8 cellular contexts compared by ENCODE assay signal in genomic region chr13:51453308-51453958, GRCh38. TPM values are rescaled to one million over a fixed set of nuclear protein-coding genes. Genes with fewer than 3 reads are reported as not detected.
DNase-seq lines count a peak whose midpoint lies in the region; ATAC-seq, FAIRE-seq and TF ChIP-seq lines count a peak whose summit lies in the region.

No MANE protein-coding gene starts in this region.

- intact Hi-C loops in Caco-2 (cut with micrococcal nuclease; ENCODE audit: unreplicated experiment) (loop anchor here (1.0 to 5.0 kb wide), 5 partner anchors 131 to 404 kb away; partner anchors contain the start of genes DHRS12 and WDFY2), heart right ventricle (cut with DNase I) (loop anchor here (1.0 to 10.0 kb wide), 14 partner anchors 129 to 351 kb away; partner anchors contain the start of genes WDFY2 (in 7 of the 10) and DHRS12 (in 3 of the 10))

- BruUV-seq in Caco-2 (replicated peaks; lab: Mats Ljungman, UMichigan) = no TSS peak

- CTCF ChIA-PET in Caco-2 (lab: Charles Lee) = interaction anchor here (0.6 to 2.6 kb wide), 6 partner anchors 18 to 344 kb away, joined by 3 to 11 read pairs (median 3); no protein-coding TSS in a partner anchor

- TF ChIP-seq CTCF in Caco-2 (IDR thresholded peaks at IDR 0.05; ENCODE audit: insufficient read depth in 1 of 2, low read depth in 1 of 2, low read length in 1 of 2, severe bottlenecking in 1 of 2, unreplicated experiment in 1 of 2) = no peak
- no peak for TF ChIP-seq CTCF in HL-60 (IDR thresholded peaks at IDR 0.05; ENCODE audit: insufficient read depth, low read length)
- TF ChIP-seq CTCF in heart right ventricle (IDR thresholded peaks at IDR 0.05) = peak in 1 of 9 donors; percentile 26

- H3K4me3 ChIP-seq in Caco-2 (ENCODE audit: low read depth, low read length) (peak overlapping the region; percentile 69), HL-60 (replicated peaks; ENCODE audit: insufficient read depth, low read length) (peak overlapping the region; percentile 57), SJCRH30 (peak overlapping the region; percentile 74), heart right ventricle (peak overlapping the region; percentile 36 to 82 (median 69)), rectal smooth muscle tissue (ENCODE audit: low read length) (peak overlapping the region; percentile 79)

- H3K36me3 Mint-ChIP-seq in Caco-2 (ENCODE audit: insufficient read depth, unreplicated experiment) = peaks cover 43% of the 10 kb centered on the region
- H3K36me3 Mint-ChIP-seq in activated naive CD4-positive, alpha-beta T cell treated with anti-CD3 and anti-CD28 coated beads, Interleukin-2, amount 50 U/mL, for 24 hours = peaks cover 12% of the 10 kb centered on the region

- peaks cover 9% of the 10 kb centered on the region for H3K9me3 Mint-ChIP-seq in Caco-2 (ENCODE audit: unreplicated experiment)
- H3K9me3 Mint-ChIP-seq in activated naive CD4-positive, alpha-beta T cell treated with anti-CD3 and anti-CD28 coated beads, Interleukin-2, amount 50 U/mL, for 24 hours = no peaks in the 10 kb centered on the region

- H3K27me3 ChIP-seq in Caco-2 (replicated peaks; ENCODE audit: control insufficient read depth, insufficient read depth, low read length) (no peaks in the 10 kb centered on the region), HL-60 (ENCODE audit: insufficient read depth, poor library complexity, severe bottlenecking) (no peaks in the 10 kb centered on the region), SJCRH30 (no peaks in the 10 kb centered on the region), heart right ventricle (no peaks in the 10 kb centered on the region), rectal smooth muscle tissue (ENCODE audit: control insufficient read depth, insufficient read depth, low read length) (no peaks in the 10 kb centered on the region)

- peak overlapping the region; percentile 43 for H3K9ac ChIP-seq in rectal smooth muscle tissue (ENCODE audit: low read length)

- no peak for FAIRE-seq in urothelium cell line (lab: Jason Lieb, UNC)

- 0 to 1% methylated on average over 59 to 62 of the region's 62 CpGs for WGBS in heart right ventricle, 2 donors

- H3K4me3 Mint-ChIP-seq in Caco-2 (ENCODE audit: unreplicated experiment) = peak overlapping the region; percentile 72
- peak overlapping the region; percentile 85 for H3K4me3 Mint-ChIP-seq in activated naive CD4-positive, alpha-beta T cell treated with anti-CD3 and anti-CD28 coated beads, Interleukin-2, amount 50 U/mL, for 24 hours

- H3K27me3 Mint-ChIP-seq in Caco-2 (ENCODE audit: insufficient read depth, unreplicated experiment) = no peaks in the 10 kb centered on the region
- H3K27me3 Mint-ChIP-seq in activated naive CD4-positive, alpha-beta T cell treated with anti-CD3 and anti-CD28 coated beads, Interleukin-2, amount 50 U/mL, for 24 hours = no peaks in the 10 kb centered on the region

- POLR2A ChIA-PET in Caco-2 (lab: Charles Lee) = interaction anchor here (0.5 to 2.0 kb wide), 44 partner anchors 9 to 1389 kb away, joined by 3 to 18 read pairs (median 4); no protein-coding TSS in a partner anchor

- DNase-seq in Caco-2 (no peak), HL-60 (ENCODE audit: low read depth in 1 of 2, low spot score in 1 of 2) (peak; percentile 76 to 86), SJCRH30 (peak; percentile 77 to 84), heart right ventricle (peak; percentile 85 to 87), urothelium cell line (ENCODE audit: low spot score) (peak; percentile 65)

- no peaks in the 10 kb centered on the region for H3K4me1 Mint-ChIP-seq in Caco-2 (ENCODE audit: low read depth, unreplicated experiment)
- H3K4me1 Mint-ChIP-seq in activated naive CD4-positive, alpha-beta T cell treated with anti-CD3 and anti-CD28 coated beads, Interleukin-2, amount 50 U/mL, for 24 hours = peaks cover 61% of the 10 kb centered on the region

- no peaks in the 10 kb centered on the region for H3K36me3 ChIP-seq in Caco-2 (ENCODE audit: control insufficient read depth, insufficient read depth, low read length)
- H3K36me3 ChIP-seq in SJCRH30 = peaks cover 27% of the 10 kb centered on the region
- peaks cover 0 to 50% (median 16%) of the 10 kb centered on the region in 9 donors for H3K36me3 ChIP-seq in heart right ventricle
- no peaks in the 10 kb centered on the region for H3K36me3 ChIP-seq in rectal smooth muscle tissue (ENCODE audit: control insufficient read depth, insufficient read depth, low read length)

- peaks cover 11% of the 10 kb centered on the region for H3K9me3 ChIP-seq in Caco-2
- H3K9me3 ChIP-seq in SJCRH30 (replicated peaks) = no peaks in the 10 kb centered on the region
- H3K9me3 ChIP-seq in heart right ventricle = peaks cover 0 to 13% (median 4%) of the 10 kb centered on the region in 11 donors

- ATAC-seq in GM19468 (IDR thresholded peaks at IDR 0.05; ENCODE audit: extremely low read depth, unreplicated experiment) (peak; percentile 17), heart right ventricle (peak; percentile 53 to 67 (median 62))

- peaks cover 12% of the 10 kb centered on the region; the same call in 1 of the 2 replicates for H3K4me1 ChIP-seq in Caco-2
- H3K4me1 ChIP-seq in SJCRH30 = no peaks in the 10 kb centered on the region; the same call in 1 of the 2 replicates
- H3K4me1 ChIP-seq in heart right ventricle = peaks cover 2 to 49% (median 30%) of the 10 kb centered on the region in 9 donors
- H3K4me1 ChIP-seq in rectal smooth muscle tissue (ENCODE audit: control insufficient read depth, insufficient read depth, low read length) = peaks cover 10% of the 10 kb centered on the region

- peak overlapping the region; percentile 84 for H3K27ac ChIP-seq in HL-60 (replicated peaks)
- H3K27ac ChIP-seq in SJCRH30 = peak overlapping the region; percentile 73
- peak overlapping the region; percentile 85 to 100 (median 96) for H3K27ac ChIP-seq in heart right ventricle
- H3K27ac ChIP-seq in rectal smooth muscle tissue (ENCODE audit: low read depth, low read length) = peak overlapping the region; percentile 95

- H3K27ac Mint-ChIP-seq in Caco-2 (ENCODE audit: unreplicated experiment) = peak overlapping the region; percentile 82
- peak overlapping the region; percentile 96 for H3K27ac Mint-ChIP-seq in activated naive CD4-positive, alpha-beta T cell treated with anti-CD3 and anti-CD28 coated beads, Interleukin-2, amount 50 U/mL, for 24 hours

RNA-seq across cellular contexts. Expression of gene INTS6, which starts 0.6 kb away (rescaled TPM):
- total RNA-seq in Caco-2 (2022) (42.6 and 46.7 TPM in 2 replicates), heart right ventricle (10 to 100 TPM; 20.2 to 31.1 (median 24.8) TPM)
- total RNA-seq in SJCRH30 (2014; rRNA removed; shearing (Covaris generic)) = 34.3 and 38.7 TPM in 2 replicates
- 10 to 100 TPM in 1 of 2 donors, 1 to 10 TPM in 1; 7.1 to 11.0 TPM for polyA plus RNA-seq in heart right ventricle

Comparison
In these comparisons a context has a peak if more than half of its experiments do, and no peak if none do; other contexts are left out.
1. DNase-seq: peak in HL-60 (2 of 2), SJCRH30 (2 of 2), heart right ventricle (2 of 2) and urothelium cell line (single experiment); none in Caco-2 (0 of 2).
2. Peak in every context shown above with its lines, with median percentiles within 50 percentile points of each other: H3K4me3 ChIP-seq and H3K27ac ChIP-seq.